16 cellular contexts compared by ENCODE assay signal in the genomic region with DNA sequence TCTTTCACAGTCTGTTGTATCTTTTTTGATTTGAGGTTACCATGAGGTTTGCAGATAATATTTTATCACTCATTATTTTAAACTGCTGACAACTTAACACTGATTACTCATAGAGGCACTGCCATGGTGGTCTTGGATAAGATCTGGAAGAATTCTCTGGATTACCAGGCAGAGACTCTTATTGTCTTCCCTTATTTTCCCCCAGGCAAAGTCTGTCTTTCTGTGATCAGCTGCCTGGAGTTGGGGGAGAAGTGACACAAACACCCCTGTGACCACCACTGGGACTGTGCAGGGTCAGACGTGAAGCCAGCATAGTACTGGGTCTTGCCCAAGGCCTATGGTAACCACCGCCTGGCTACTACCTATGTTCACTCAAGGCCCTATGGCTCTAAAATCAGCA. TPM values are rescaled to one million over a fixed set of nuclear protein-coding genes. Genes with fewer than 3 reads are reported as not detected.
"Had no signal": no experiment of that assay in that cellular context is flagged by ENCODE, and none has a peak within 500 bp of the region (broad histone marks: within the 10 kb centered on the region; RNA-seq: fewer than 3 reads in every experiment).

No MANE protein-coding gene starts in this region.

- H3K9me3 ChIP-seq: sigmoid colon had no signal

- ATAC-seq: natural killer cell; stimulated activated naive CD8-positive, alpha-beta T cell treated with anti-CD3 and anti-CD28 coated beads, Interleukin-15, Interleukin-2, amounts not matched to agents 100 U/mL and 50 U/mL, for 24 hours had no signal

- H3K36me3 ChIP-seq: right atrium auricular region, sigmoid colon, tibial artery had no signal

- H3K4me3 Mint-ChIP-seq: natural killer cell, neural crest cell had no signal

- H3K4me3 ChIP-seq: right atrium auricular region, sigmoid colon, skin epidermis, tibial artery had no signal

- H3K27me3 ChIP-seq: right atrium auricular region, sigmoid colon, tibial artery had no signal

- H3K4me1 ChIP-seq: right atrium auricular region, tibial artery had no signal

- DNase-seq: cerebellar nuclear complex; dermis blood vessel endothelial cell; foreskin melanocyte; head of caudate nucleus; hippocampal formation; mammary epithelial cell; natural killer cell; sigmoid colon; stimulated activated CD4-positive, alpha-beta T cell treated with anti-CD3 and anti-CD28 coated beads, Interleukin-2, amount 100 ng/mL, for 48 hours; stimulated activated naive CD8-positive, alpha-beta T cell treated with anti-CD3 and anti-CD28 coated beads, Interleukin-15, Interleukin-2, amounts not matched to agents 100 U/mL and 50 U/mL, for 24 hours had no signal

- H3K27ac ChIP-seq: right atrium auricular region, sigmoid colon, skin epidermis, tibial artery had no signal

RNA-seq across cellular contexts. Expression of a gene that starts 4.7 kb away (rescaled TPM):
- total RNA-seq: endothelial cell of umbilical vein, mammary epithelial cell, temporal lobe had no signal
